ENCODE assay signal across 5 cellular contexts in the genomic region with DNA sequence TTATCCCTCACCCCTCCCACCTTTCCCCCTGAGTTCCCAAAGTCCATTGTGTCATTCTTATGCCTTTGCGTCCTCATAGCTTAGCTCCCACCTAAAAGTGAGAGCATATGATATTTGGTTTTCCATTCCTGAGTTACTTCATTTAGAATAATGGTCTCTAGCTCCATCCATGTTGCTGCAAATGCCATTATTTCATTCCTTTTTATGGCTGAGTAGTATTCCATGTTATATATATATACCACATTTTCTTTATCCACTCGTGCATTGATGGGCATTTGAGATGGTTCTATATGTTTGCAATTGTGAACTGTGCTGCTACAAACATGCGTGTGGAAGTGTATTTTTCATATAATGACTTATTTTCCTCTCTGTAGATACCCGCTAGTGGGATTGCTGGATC. TPM values are rescaled to one million over a fixed set of nuclear protein-coding genes. Genes with fewer than 3 reads are reported as not detected.
"Had no signal": no experiment of that assay in that cellular context is flagged by ENCODE, and none has a peak within 500 bp of the region (broad histone marks: within the 10 kb centered on the region; RNA-seq: fewer than 3 reads in every experiment).

No MANE protein-coding gene starts in this region.

RNA-seq across cellular contexts. Expression of a gene that starts 26.1 kb away (rescaled TPM):
- total RNA-seq: GM23248, H4, HT-29, IMR-90, K562 had no signal

RNA-seq across cellular contexts. Expression of a gene that starts 39.9 kb away (rescaled TPM):
- total RNA-seq: H4, HT-29 had no signal

RNA-seq across cellular contexts. Expression of a gene that starts 43.9 kb away (rescaled TPM):
- total RNA-seq: GM23248, H4, HT-29, IMR-90 had no signal
